In the genomic region with DNA sequence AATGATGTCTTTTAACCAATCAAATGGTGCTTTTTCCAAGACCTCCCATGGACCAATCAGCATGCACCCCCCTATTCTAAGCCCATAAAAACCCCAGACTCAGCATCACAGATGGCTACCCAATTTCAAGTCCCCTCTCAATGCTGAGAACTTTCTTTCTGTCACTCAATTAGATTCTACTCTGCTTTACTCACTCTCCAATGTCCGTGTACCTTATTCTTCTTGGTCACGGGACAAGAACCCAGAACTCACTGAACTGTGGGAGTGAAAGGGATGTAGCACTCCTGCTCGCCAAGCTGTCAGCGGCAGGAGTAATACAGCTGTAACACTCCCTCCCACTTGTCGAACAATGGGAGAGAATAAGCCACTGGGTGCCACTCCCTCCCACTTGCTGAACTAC, we compare ENCODE assay signal across 26 cellular contexts.
"Had no signal": no experiment of that assay in that cellular context is flagged by ENCODE, and none has a peak within 500 bp of the region (broad histone marks: within the 10 kb centered on the region; RNA-seq: fewer than 3 reads in every experiment).

No MANE protein-coding gene starts in this region.

- H3K27ac ChIP-seq: colonic mucosa, esophagus muscularis mucosa, foreskin keratinocyte, gastroesophageal sphincter, heart left ventricle, hepatocyte, left lung, neural progenitor cell, parathyroid adenoma, right lobe of liver, testis, tibial artery had no signal

- H3K36me3 Mint-ChIP-seq: neural progenitor cell had no signal

- H3K4me2 ChIP-seq: hepatocyte, neural progenitor cell had no signal

- H3K9ac ChIP-seq: neural progenitor cell, parathyroid adenoma had no signal

- H3K4me1 Mint-ChIP-seq: nephron, neural progenitor cell had no signal

- DNase-seq: colonic mucosa; effector CD8-positive, alpha-beta T cell; foreskin keratinocyte; heart left ventricle; left cardiac atrium; left lung; mesenchymal stem cell; midbrain; naive thymus-derived CD4-positive, alpha-beta T cell; right lobe of liver; small intestine; stimulated activated CD4-positive, alpha-beta T cell treated with anti-CD3 and anti-CD28 coated beads, Interleukin-15, amount 100 ng/mL, for 24 hours; stimulated activated CD4-positive, alpha-beta T cell treated with anti-CD3 and anti-CD28 coated beads, Interleukin-2, amount 100 ng/mL, for 48 hours; stimulated activated naive CD4-positive, alpha-beta T cell; substantia nigra; testis; tibial artery had no signal

- H3K4me3 ChIP-seq: colonic mucosa, esophagus muscularis mucosa, gastroesophageal sphincter, heart left ventricle, hepatocyte, left lung, neural progenitor cell, right lobe of liver, testis, tibial artery had no signal

- H3K4me1 ChIP-seq: colonic mucosa, esophagus muscularis mucosa, foreskin keratinocyte, gastroesophageal sphincter, heart left ventricle, left lung, neural progenitor cell, tibial artery had no signal

- H3K4me3 Mint-ChIP-seq: dendritic cell treated with granulocyte-macrophage colony-stimulating factor and Interleukin-4, amounts not matched to agents 40 ng/mL and 50 ng/mL, for 4 days; naive thymus-derived CD4-positive, alpha-beta T cell; nephron; neural progenitor cell; type B pancreatic cell had no signal

- ATAC-seq: foreskin keratinocyte; gastroesophageal sphincter; heart left ventricle; left cardiac atrium; left lung; naive thymus-derived CD4-positive, alpha-beta T cell; right lobe of liver had no signal

- H3K27ac Mint-ChIP-seq: dendritic cell treated with granulocyte-macrophage colony-stimulating factor and Interleukin-4, amounts not matched to agents 40 ng/mL and 50 ng/mL, for 4 days; naive thymus-derived CD4-positive, alpha-beta T cell; nephron; neural progenitor cell; progenitor cell of endocrine pancreas; type B pancreatic cell had no signal

- H3K36me3 ChIP-seq: colonic mucosa, neural progenitor cell, right lobe of liver had no signal

- H3K27me3 ChIP-seq: colonic mucosa, esophagus muscularis mucosa, foreskin keratinocyte, gastroesophageal sphincter, heart left ventricle, hepatocyte, left lung, neural progenitor cell, right lobe of liver, testis, tibial artery had no signal

- H3K79me2 ChIP-seq: hepatocyte, parathyroid adenoma had no signal

- H3K27me3 Mint-ChIP-seq: dendritic cell treated with granulocyte-macrophage colony-stimulating factor and Interleukin-4, amounts not matched to agents 40 ng/mL and 50 ng/mL, for 4 days; naive thymus-derived CD4-positive, alpha-beta T cell; progenitor cell of endocrine pancreas; type B pancreatic cell had no signal
